8 cellular contexts compared by ENCODE assay signal in the genomic region with DNA sequence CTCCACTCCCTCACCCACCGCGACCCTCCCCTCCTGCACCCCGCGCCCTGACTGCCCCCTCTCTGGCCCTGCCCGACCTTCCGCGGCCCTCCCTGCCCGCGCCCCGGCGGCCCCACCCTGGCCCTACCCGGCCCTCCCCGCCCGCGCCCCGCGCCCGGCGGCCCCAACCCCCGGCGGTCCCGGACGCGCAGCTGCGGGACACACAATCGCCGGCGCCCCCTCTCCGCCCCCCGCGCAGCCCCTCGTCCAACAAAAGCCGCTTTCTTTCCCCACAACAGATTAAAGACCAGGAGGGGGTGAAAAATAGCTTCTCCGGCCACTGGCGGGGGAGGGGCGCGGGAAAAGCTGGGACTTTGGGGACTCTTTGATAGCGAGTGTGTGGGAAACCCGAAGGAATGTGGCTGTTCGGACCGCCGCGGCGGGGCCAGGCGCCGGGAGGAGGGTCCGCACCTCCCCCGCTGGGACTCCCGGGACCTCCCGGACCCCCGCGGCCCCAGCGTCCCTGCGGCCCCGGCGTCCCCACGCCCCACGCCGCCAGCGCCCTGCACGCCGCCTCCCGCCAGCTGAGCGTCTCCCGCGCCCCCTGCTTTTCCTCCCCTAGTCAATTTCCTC. TPM values are rescaled to one million over a fixed set of nuclear protein-coding genes. Genes with fewer than 3 reads are reported as not detected.
DNase-seq lines count a peak whose midpoint lies in the region; ATAC-seq, FAIRE-seq and TF ChIP-seq lines count a peak whose summit lies in the region.

No MANE protein-coding gene starts in this region.

- H3K4me3 Mint-ChIP-seq in stimulated activated naive B cell treated with anti-CD40 and anti-IgM and Interleukin-4, amounts not matched to agents 10 μg/mL and 1 μg/mL and 100 μg/mL, for 72 hours = peak overlapping the region; percentile 83 to 88

- H3K18ac ChIP-seq in IMR-90 (ENCODE audit: low read depth, low read length) = peak overlapping the region; percentile 77

- H4K5ac ChIP-seq in IMR-90 (ENCODE audit: low read depth, low read length) = peak overlapping the region; percentile 81

- H3K9me3 Mint-ChIP-seq in stimulated activated naive B cell treated with anti-CD40 and anti-IgM and Interleukin-4, amounts not matched to agents 10 μg/mL and 1 μg/mL and 100 μg/mL, for 72 hours = peaks cover 0 to 4% of the 10 kb centered on the region in 2 donors

- no peak for DNase-seq in IMR-90
- DNase-seq in GM12878 (ENCODE audit: low read depth, low spot score) = no peak
- DNase-seq in stimulated activated naive B cell treated with anti-CD40 and anti-IgM and Interleukin-4, amounts not matched to agents 10 μg/mL and 1 μg/mL and 100 μg/mL, for 72 hours = no peak
- DNase-seq in HEK293T (ENCODE audit: extremely low spot score) = no peak
- no peak for DNase-seq in activated CD8-positive, alpha-beta memory T cell treated with anti-CD3 and anti-CD28 coated beads, Interleukin-2, amount 50 U/mL, for 4 hours
- DNase-seq in NCI-H2029 (lab: John Stamatoyannopoulos, UW) = no peak
- DNase-seq in NCI-H187 treated with DMSO at 0.1 percent for 48 hours (lab: John Stamatoyannopoulos, UW) = no peak

- H3K27ac ChIP-seq in IMR-90 (ENCODE audit: insufficient read depth, low read length) (peak overlapping the region; percentile 57), GM12878 (ENCODE audit: control insufficient read depth, insufficient read depth) (no peak overlapping the region), layer of hippocampus (ENCODE audit: low read depth, low read length) (peak overlapping the region; percentile 81)

- 0% methylated on average over 12 of the region's 66 CpGs; no CpG with 5 or more reads in 1 of the 2 experiments for WGBS in IMR-90 (ENCODE audit: extremely low coverage in 2 of 2, insufficient read length in 1 of 2), 2 experiments
- WGBS in GM12878 (ENCODE audit: insufficient coverage, insufficient replicate concordance, low lambda C conversion rate, missing lambda C conversion rate) = 2% methylated on average over 42 of the region's 66 CpGs

- POLR2A ChIA-PET in IMR-90 (lab: Charles Lee; ENCODE audit: unreplicated experiment) = interaction anchor here (0.5 kb wide), 1 partner anchor 68 kb away, joined by 9 read pairs; no protein-coding TSS in a partner anchor
- POLR2A ChIA-PET in GM12878 (lab: Charles Lee) = interaction anchor here (0.5 to 14.7 kb wide), 6 partner anchors 8 to 27 kb away, joined by 3 to 271 read pairs (median 6); no protein-coding TSS in a partner anchor
- POLR2A ChIA-PET in HEK293T (lab: Yijun Ruan, JAX) = interaction anchor here (1.3 to 2.2 kb wide), 2 partner anchors 13 to 53 kb away, joined by 3 to 10 read pairs; no protein-coding TSS in a partner anchor

- SMC1A ChIA-PET in GM12878 (lab: Charles Lee; ENCODE audit: uncharacterized antibody, unreplicated experiment) = interaction anchor here (0.6 to 16.8 kb wide), 5 partner anchors 8 to 69 kb away, joined by 4 to 419 read pairs (median 47); partner anchors contain the start of gene ID3

- peak overlapping the region; percentile 95 for H4K91ac ChIP-seq in IMR-90 (ENCODE audit: insufficient read depth, low read depth, low read length)

- H2BK20ac ChIP-seq in IMR-90 (ENCODE audit: low read depth, low read length) = peak overlapping the region; percentile 90

- TF ChIP-seq CTCF in IMR-90 (conservative IDR thresholded peaks at IDR 0.05; ENCODE audit: low read depth, low read length) (no peak), GM12878 (IDR thresholded peaks at IDR 0.05 in 2 of 3, conservative IDR thresholded peaks at IDR 0.05 in 1 of 3; ENCODE audit: control insufficient read depth in 2 of 3, extremely low read depth in 1 of 3, insufficient read depth in 1 of 3, low read depth in 3 of 3, low read length in 3 of 3) (no peak)

- no peak for TF ChIP-seq POLR2A in IMR-90 (IDR thresholded peaks at IDR 0.05; ENCODE audit: low read depth, low read length)
- TF ChIP-seq POLR2A in GM12878 (IDR thresholded peaks at IDR 0.05; ENCODE audit: low read depth, low read length) = no peak

- peak overlapping the region; percentile 84; the same call in 1 of the 2 replicates for H3K23ac ChIP-seq in IMR-90 (ENCODE audit: low read depth, low read length)

- H3K14ac ChIP-seq in IMR-90 (replicated peaks; ENCODE audit: low read depth, low read length) = peak overlapping the region; percentile 84

- H3K9me3 ChIP-seq in IMR-90 (ENCODE audit: control insufficient read depth, insufficient read depth, low read length) = no peaks in the 10 kb centered on the region
- H3K9me3 ChIP-seq in GM12878 (replicated peaks; ENCODE audit: control insufficient read depth, insufficient read depth, low read length) = no peaks in the 10 kb centered on the region

- H3K4ac ChIP-seq in IMR-90 (ENCODE audit: low read depth, low read length) = peak overlapping the region; percentile 93

- peak overlapping the region; percentile 98; the same call in 2 of the 3 replicates for H2BK15ac ChIP-seq in IMR-90 (ENCODE audit: low read depth, low read length)

- BruUV-seq in IMR-90 (replicated peaks; lab: Mats Ljungman, UMichigan) = no TSS peak
- no TSS peak for BruUV-seq in GM12878 (replicated peaks; lab: Mats Ljungman, UMichigan)

- peaks cover 14 to 27% of the 10 kb centered on the region in 2 experiments; a peak in 3 of 4 replicates for H3K79me1 ChIP-seq in IMR-90 (ENCODE audit: low read depth in 1 of 2, low read length in 2 of 2)

- in situ Hi-C loops in IMR-90 (cut with MboI; ENCODE audit: low sequenced_read_pairs) = no loop called here
- in situ Hi-C loops in GM12878 (cut with MboI) = no loop called here

- no peak for FAIRE-seq in GM12878 (lab: Jason Lieb, UNC)

- H3K4me3 ChIP-seq in IMR-90 (ENCODE audit: insufficient read depth, low read depth, low read length) = peak overlapping the region; percentile 47
- peak overlapping the region; percentile 62 for H3K4me3 ChIP-seq in GM12878

- CTCF ChIA-PET in IMR-90 (lab: Yijun Ruan, JAX) (interaction anchor here (2.0 kb wide), 1 partner anchor 67 kb away, joined by 5 read pairs; no protein-coding TSS in a partner anchor), GM12878 (lab: Yijun Ruan, JAX) (interaction anchor here (1.4 to 2.6 kb wide), 5 partner anchors 9 to 69 kb away, joined by 3 to 11 read pairs (median 6); no protein-coding TSS in a partner anchor), HEK293T (lab: Yijun Ruan, JAX) (no interaction called here)

- H3K9me1 ChIP-seq in IMR-90 (ENCODE audit: insufficient read depth, low read length) = peaks cover 12% of the 10 kb centered on the region

- H3K56ac ChIP-seq in IMR-90 (ENCODE audit: extremely low read depth, insufficient read depth, low read length) = peak overlapping the region; percentile 56; the same call in 1 of the 2 replicates

- no peaks in the 10 kb centered on the region for H3K27me3 ChIP-seq in IMR-90 (ENCODE audit: control insufficient read depth, insufficient read depth, low read length)
- no peaks in the 10 kb centered on the region for H3K27me3 ChIP-seq in GM12878 (replicated peaks in 1 of 2; ENCODE audit: control insufficient read depth in 2 of 2, insufficient read depth in 2 of 2, low read length in 1 of 2)
- no peaks in the 10 kb centered on the region for H3K27me3 ChIP-seq in layer of hippocampus (ENCODE audit: control insufficient read depth, insufficient read depth, low read length)

- H3K4me1 Mint-ChIP-seq in stimulated activated naive B cell treated with anti-CD40 and anti-IgM and Interleukin-4, amounts not matched to agents 10 μg/mL and 1 μg/mL and 100 μg/mL, for 72 hours = peaks cover 40 to 61% of the 10 kb centered on the region in 2 donors

- peaks cover 24% of the 10 kb centered on the region for H3K4me1 ChIP-seq in IMR-90 (ENCODE audit: control insufficient read depth, insufficient read depth, low read length)
- peaks cover 14% of the 10 kb centered on the region for H3K4me1 ChIP-seq in GM12878 (ENCODE audit: control insufficient read depth, insufficient read depth, low read length)

- no peaks in the 10 kb centered on the region for H3K27me3 Mint-ChIP-seq in stimulated activated naive B cell treated with anti-CD40 and anti-IgM and Interleukin-4, amounts not matched to agents 10 μg/mL and 1 μg/mL and 100 μg/mL, for 72 hours

- dilution Hi-C loops in IMR-90 (cut with HindIII; ENCODE audit: low sequenced_read_pairs, unreplicated experiment) = no loop called here

- H3K36me3 Mint-ChIP-seq in stimulated activated naive B cell treated with anti-CD40 and anti-IgM and Interleukin-4, amounts not matched to agents 10 μg/mL and 1 μg/mL and 100 μg/mL, for 72 hours = peaks cover 0 to 4% of the 10 kb centered on the region in 2 donors

- RAD21 ChIA-PET in GM12878 (lab: Charles Lee; ENCODE audit: unreplicated experiment) = interaction anchor here (0.7 to 3.8 kb wide), 8 partner anchors 9 to 67 kb away, joined by 3 to 22 read pairs (median 4); no protein-coding TSS in a partner anchor

- peak overlapping the region; percentile 82 for H2AK9ac ChIP-seq in IMR-90 (replicated peaks; ENCODE audit: low read depth, low read length, poor library complexity)

- H2AFZ ChIP-seq in IMR-90 (replicated peaks; ENCODE audit: low read length, poor library complexity) (peak overlapping the region; percentile 89), GM12878 (ENCODE audit: control insufficient read depth, low read depth, low read length) (peak overlapping the region; percentile 71)

- H3K79me2 ChIP-seq in GM12878 (ENCODE audit: control insufficient read depth, insufficient read depth, low read length) = no peaks in the 10 kb centered on the region

- peak overlapping the region; percentile 93 for H3K4me2 ChIP-seq in IMR-90 (ENCODE audit: low read depth, low read length)
- H3K4me2 ChIP-seq in GM12878 (ENCODE audit: control insufficient read depth, insufficient read depth) = peak overlapping the region; percentile 70

- TF ChIP-seq RAD21 in IMR-90 (IDR thresholded peaks at IDR 0.05; ENCODE audit: low read length) = no peak
- TF ChIP-seq RAD21 in GM12878 (IDR thresholded peaks at IDR 0.05; ENCODE audit: insufficient read depth, low read depth, low read length) = no peak

- peak overlapping the region; percentile 95 for H3K27ac Mint-ChIP-seq in stimulated activated naive B cell treated with anti-CD40 and anti-IgM and Interleukin-4, amounts not matched to agents 10 μg/mL and 1 μg/mL and 100 μg/mL, for 72 hours

- no peak for TF ChIP-seq EP300 in GM12878 (IDR thresholded peaks at IDR 0.05; ENCODE audit: borderline replicate concordance in 1 of 2, control insufficient read depth in 1 of 2, low read depth in 2 of 2, low read length in 2 of 2)

- no peaks in the 10 kb centered on the region for H3K36me3 ChIP-seq in IMR-90 (ENCODE audit: control insufficient read depth, insufficient read depth, low read length)
- no peaks in the 10 kb centered on the region for H3K36me3 ChIP-seq in GM12878 (ENCODE audit: control insufficient read depth in 2 of 2, insufficient read depth in 2 of 2, low read length in 1 of 2)

- no peaks in the 10 kb centered on the region for H4K20me1 ChIP-seq in IMR-90 (ENCODE audit: insufficient read depth, low read length)
- no peaks in the 10 kb centered on the region for H4K20me1 ChIP-seq in GM12878 (ENCODE audit: control insufficient read depth, insufficient read depth)

- H3K9ac ChIP-seq in IMR-90 (ENCODE audit: low read depth, low read length) = peak overlapping the region; percentile 86
- H3K9ac ChIP-seq in GM12878 (ENCODE audit: control insufficient read depth, insufficient read depth, low read length) = peak overlapping the region; percentile 65

- H4K8ac ChIP-seq in IMR-90 (ENCODE audit: low read depth in 2 of 2, low read length in 2 of 2) = peak overlapping the region; percentile 89 to 98

- H2AK5ac ChIP-seq in IMR-90 (ENCODE audit: low read depth, low read length) = peak overlapping the region; percentile 98

- H2BK5ac ChIP-seq in IMR-90 (ENCODE audit: low read depth, low read length, poor library complexity, severe bottlenecking) = peak overlapping the region; percentile 23

- peak overlapping the region; percentile 86 for H2BK120ac ChIP-seq in IMR-90 (ENCODE audit: low read depth, low read length)

- intact Hi-C loops in IMR-90 (cut with micrococcal nuclease) = no loop called here
- intact Hi-C loops in GM12878 (cut with micrococcal nuclease; ENCODE audit: unreplicated experiment) = no loop called here

- peak; percentile 52 for ATAC-seq in IMR-90 (ENCODE audit: low read depth)
- ATAC-seq in GM12878 = peak; percentile 62
- peak; percentile 23 to 33 for ATAC-seq in stimulated activated naive B cell treated with anti-CD40 and anti-IgM and Interleukin-4, amounts not matched to agents 10 μg/mL and 1 μg/mL and 100 μg/mL, for 72 hours (replicated peaks)

RNA-seq across cellular contexts. Expression of gene ID3, which starts 8.8 kb away (rescaled TPM):
- total RNA-seq in IMR-90 (2012; rRNA removed) = 109 and 171 TPM in 2 replicates
- 304 and 385 TPM in 2 replicates for polyA plus RNA-seq in IMR-90 (2012; rRNA removed)
- 781 and 851 TPM in 2 replicates for polyA plus RNA-seq in IMR-90 (2012; cell fraction: cytosol; rRNA removed)
- polyA plus RNA-seq in IMR-90 (2012; cell fraction: nucleus; rRNA removed; ENCODE audit: low replicate concordance) = 1,444 and 1,599 TPM in 2 replicates
- 69.8 and 72.4 TPM in 2 replicates for total RNA-seq in GM12878 (2013; cell fraction: nucleolus; rRNA removed)
- 403 and 449 TPM in 2 replicates for total RNA-seq in GM12878 (2014; rRNA removed)
- total RNA-seq in GM12878 (2014; rRNA removed; fragmentation: Illumina TruSeq; extraction: Trizol) = 129 and 136 TPM in 2 replicates
- 278 and 285 TPM in 2 replicates for total RNA-seq in GM12878 (2021)
- 28.8 TPM for polyA plus RNA-seq in GM12878 (2011; ENCODE audit: low read depth)
- 33.6 and 44.0 TPM in 2 replicates for polyA plus RNA-seq in GM12878 (2011; rRNA removed)
- polyA plus RNA-seq in GM12878 (2011; cell fraction: cytosol; rRNA removed) = 121 and 124 TPM in 2 replicates
- 76.0 and 85.6 TPM in 2 replicates for polyA plus RNA-seq in GM12878 (2011; cell fraction: nucleus; rRNA removed)
- polyA plus RNA-seq in GM12878 (2012) = 61.0 and 127 TPM in 2 replicates
- 44.0 and 122 TPM in 2 replicates for polyA plus RNA-seq in GM12878 (2014; fragmentation: Illumina TruSeq; extraction: Trizol)
- 100 to 1,000 TPM in 1 of 2 experiments, 10 to 100 TPM in 1; 42.7 to 104 TPM for polyA plus RNA-seq in GM12878 (2014; fragmentation: Nextera tagmentation; extraction: Ambion mirVana)
- polyA plus RNA-seq in GM12878 (2014; rRNA removed) = 389 and 394 TPM in 2 replicates
- polyA plus RNA-seq in GM12878 (2016; fragmentation: Nextera tagmentation; extraction: Ambion mirVana) = 100 to 1,000 TPM; 459 to 475 TPM
- 19.2 and 51.3 TPM in 2 replicates for polyA minus RNA-seq in GM12878 (2011; rRNA and poly(A)+ RNA removed)
- polyA minus RNA-seq in GM12878 (2011; cell fraction: cytosol; rRNA and poly(A)+ RNA removed) = 35.9 and 41.3 TPM in 2 replicates
- 76.6 and 97.0 TPM in 2 replicates for polyA minus RNA-seq in GM12878 (2011; cell fraction: nucleus; rRNA and poly(A)+ RNA removed)

RNA-seq across cellular contexts. Expression of gene E2F2, which starts 37.1 kb away (rescaled TPM):
- 0.36 and 0.56 TPM in 2 replicates for total RNA-seq in IMR-90 (2012; rRNA removed)
- polyA plus RNA-seq in IMR-90 (2012; rRNA removed) = 0.39 and 0.51 TPM in 2 replicates
- polyA plus RNA-seq in IMR-90 (2012; cell fraction: cytosol; rRNA removed) = 0.16 and 0.19 TPM in 2 replicates
- polyA plus RNA-seq in IMR-90 (2012; cell fraction: nucleus; rRNA removed; ENCODE audit: low replicate concordance) = 0.55 and 0.63 TPM in 2 replicates
- total RNA-seq in GM12878 (2013; cell fraction: nucleolus; rRNA removed) = 14.2 and 14.7 TPM in 2 replicates
- 23.7 and 24.6 TPM in 2 replicates for total RNA-seq in GM12878 (2014; rRNA removed)
- total RNA-seq in GM12878 (2014; rRNA removed; fragmentation: Illumina TruSeq; extraction: Trizol) = 13.4 and 14.7 TPM in 2 replicates
- 24.0 and 27.2 TPM in 2 replicates for total RNA-seq in GM12878 (2021)
- 3.7 TPM for polyA plus RNA-seq in GM12878 (2011; ENCODE audit: low read depth)
- polyA plus RNA-seq in GM12878 (2011; rRNA removed) = 2.3 and 3.8 TPM in 2 replicates
- 5.3 and 5.9 TPM in 2 replicates for polyA plus RNA-seq in GM12878 (2011; cell fraction: cytosol; rRNA removed)
- polyA plus RNA-seq in GM12878 (2011; cell fraction: nucleus; rRNA removed) = 6.6 and 13.6 TPM in 2 replicates
- 3.7 and 5.5 TPM in 2 replicates for polyA plus RNA-seq in GM12878 (2012)
- 9.0 and 14.5 TPM in 2 replicates for polyA plus RNA-seq in GM12878 (2014; fragmentation: Illumina TruSeq; extraction: Trizol)
- 1 to 10 TPM; 4.3 to 4.6 TPM for polyA plus RNA-seq in GM12878 (2014; fragmentation: Nextera tagmentation; extraction: Ambion mirVana)
- 10.4 and 12.2 TPM in 2 replicates for polyA plus RNA-seq in GM12878 (2014; rRNA removed)
- polyA plus RNA-seq in GM12878 (2016; fragmentation: Nextera tagmentation; extraction: Ambion mirVana) = 10 to 100 TPM; 17.5 to 18.0 TPM
- polyA minus RNA-seq in GM12878 (2011; rRNA and poly(A)+ RNA removed) = 6.4 and 10.4 TPM in 2 replicates
- 4.5 and 6.9 TPM in 2 replicates for polyA minus RNA-seq in GM12878 (2011; cell fraction: cytosol; rRNA and poly(A)+ RNA removed)
- polyA minus RNA-seq in GM12878 (2011; cell fraction: nucleus; rRNA and poly(A)+ RNA removed) = 4.4 and 8.8 TPM in 2 replicates
